ENCODE assay signal across 1 cellular context in genomic region chr14:32078794-32079663, GRCh38.
TF ChIP-seq lines count a peak whose summit lies in the region.

No MANE protein-coding gene starts in this region.

TF ChIP-seq in HepG2, 621 proteins besides CTCF, POLR2A, EP300 and RAD21 (continued from another document and continues in another):
- TF ChIP-seq NR0B2 (CRISPR knock-in tag; IDR thresholded peaks at IDR 0.05) = no peak
- TF ChIP-seq, protein P1, sequence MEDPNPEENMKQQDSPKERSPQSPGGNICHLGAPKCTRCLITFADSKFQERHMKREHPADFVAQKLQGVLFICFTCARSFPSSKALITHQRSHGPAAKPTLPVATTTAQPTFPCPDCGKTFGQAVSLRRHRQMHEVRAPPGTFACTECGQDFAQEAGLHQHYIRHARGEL (CRISPR knock-in tag; IDR thresholded peaks at IDR 0.05) = no peak
- TF ChIP-seq SRSF1 (optimal IDR thresholded peaks at IDR 0.05; ENCODE audit: low read depth, low read length) = no peak
- TF ChIP-seq HNRNPLL (IDR thresholded peaks at IDR 0.05; ENCODE audit: low read depth, low read length, poor library complexity, severe bottlenecking) = peak; percentile 63
- no peak for TF ChIP-seq ZNF143 (CRISPR knock-in tag; IDR thresholded peaks at IDR 0.05)
- no peak for TF ChIP-seq SPEN (CRISPR knock-in tag; IDR thresholded peaks at IDR 0.05; ENCODE audit: low read depth)
- peak; percentile 69 for TF ChIP-seq CREB1 (IDR thresholded peaks at IDR 0.05)
- no peak for TF ChIP-seq CREB1 (CRISPR knock-in tag; IDR thresholded peaks at IDR 0.05)
- no peak for TF ChIP-seq NFKB2 (CRISPR knock-in tag; IDR thresholded peaks at IDR 0.05; ENCODE audit: borderline replicate concordance)
- no peak for TF ChIP-seq TRAFD1 (CRISPR knock-in tag; IDR thresholded peaks at IDR 0.05; ENCODE audit: borderline replicate concordance)
- no peak for TF ChIP-seq HNF1B (CRISPR knock-in tag; IDR thresholded peaks at IDR 0.05)
- TF ChIP-seq, protein P2, sequence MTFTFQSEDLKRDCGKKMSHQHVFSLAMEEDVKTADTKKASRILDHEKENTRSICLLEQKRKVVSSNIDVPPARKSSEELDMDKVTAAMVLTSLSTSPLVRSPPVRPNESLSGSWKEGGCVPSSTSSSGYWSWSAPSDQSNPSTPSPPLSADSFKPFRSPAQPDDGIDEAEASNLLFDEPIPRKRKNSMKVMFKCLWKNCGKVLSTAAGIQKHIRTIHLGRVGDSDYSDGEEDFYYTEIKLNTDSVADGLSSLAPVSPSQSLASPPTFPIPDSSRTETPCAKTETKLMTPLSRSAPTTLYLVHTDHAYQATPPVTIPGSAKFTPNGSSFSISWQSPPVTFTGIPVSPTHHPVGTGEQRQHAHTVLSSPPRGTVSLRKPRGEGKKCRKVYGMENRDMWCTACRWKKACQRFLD (CRISPR knock-in tag; IDR thresholded peaks at IDR 0.05; ENCODE audit: borderline replicate concordance) = no peak
- peak; percentile 71 for TF ChIP-seq SOX5 (CRISPR knock-in tag; IDR thresholded peaks at IDR 0.05; ENCODE audit: borderline replicate concordance)
- TF ChIP-seq FLYWCH1 (CRISPR knock-in tag; IDR thresholded peaks at IDR 0.05) = no peak
- TF ChIP-seq ASH2L (IDR thresholded peaks at IDR 0.05; ENCODE audit: insufficient read length, low read depth, low read length) = peak; percentile 42
- TF ChIP-seq RXRA (CRISPR knock-in tag; IDR thresholded peaks at IDR 0.05) = no peak
- TF ChIP-seq, protein P3, sequence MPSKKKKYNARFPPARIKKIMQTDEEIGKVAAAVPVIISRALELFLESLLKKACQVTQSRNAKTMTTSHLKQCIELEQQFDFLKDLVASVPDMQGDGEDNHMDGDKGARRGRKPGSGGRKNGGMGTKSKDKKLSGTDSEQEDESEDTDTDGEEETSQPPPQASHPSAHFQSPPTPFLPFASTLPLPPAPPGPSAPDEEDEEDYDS (CRISPR knock-in tag; IDR thresholded peaks at IDR 0.05) = no peak; the same call in 1 of the 2 replicates
- TF ChIP-seq ZNF17 (CRISPR knock-in tag; IDR thresholded peaks at IDR 0.05) = no peak
- no peak for TF ChIP-seq ZNF10 (CRISPR knock-in tag; IDR thresholded peaks at IDR 0.05; ENCODE audit: borderline replicate concordance, low read depth)
- no peak for TF ChIP-seq IRX3 (CRISPR knock-in tag; IDR thresholded peaks at IDR 0.05; ENCODE audit: borderline replicate concordance, low read depth)
- TF ChIP-seq ZNF777 (CRISPR knock-in tag; IDR thresholded peaks at IDR 0.05) = no peak
- 0 out of 2 replicates have a peak, but pooled peaks have one; percentile 47 for TF ChIP-seq ZSCAN20 (CRISPR knock-in tag; IDR thresholded peaks at IDR 0.05; ENCODE audit: borderline replicate concordance)
- no peak for TF ChIP-seq ZNF230 (CRISPR knock-in tag; IDR thresholded peaks at IDR 0.05)
- no peak for TF ChIP-seq ZC3H13 (CRISPR knock-in tag; IDR thresholded peaks at IDR 0.05)
- TF ChIP-seq CBX2 (IDR thresholded peaks at IDR 0.05; ENCODE audit: low read depth, low read length) = no peak
- no peak for TF ChIP-seq CBX2 (CRISPR knock-in tag; IDR thresholded peaks at IDR 0.05; ENCODE audit: low read depth)
- no peak; the same call in 1 of the 2 replicates for TF ChIP-seq NAIF1 (CRISPR knock-in tag; IDR thresholded peaks at IDR 0.05; ENCODE audit: borderline replicate concordance)
- no peak for TF ChIP-seq ZIK1 (CRISPR knock-in tag; IDR thresholded peaks at IDR 0.05; ENCODE audit: borderline replicate concordance, low read depth)
- no peak for TF ChIP-seq NFAT5 (CRISPR knock-in tag; IDR thresholded peaks at IDR 0.05)
- TF ChIP-seq THAP8 (CRISPR knock-in tag; IDR thresholded peaks at IDR 0.05; ENCODE audit: borderline replicate concordance) = no peak
- no peak for TF ChIP-seq YEATS2 (CRISPR knock-in tag; IDR thresholded peaks at IDR 0.05; ENCODE audit: borderline replicate concordance)
- TF ChIP-seq, protein P4, sequence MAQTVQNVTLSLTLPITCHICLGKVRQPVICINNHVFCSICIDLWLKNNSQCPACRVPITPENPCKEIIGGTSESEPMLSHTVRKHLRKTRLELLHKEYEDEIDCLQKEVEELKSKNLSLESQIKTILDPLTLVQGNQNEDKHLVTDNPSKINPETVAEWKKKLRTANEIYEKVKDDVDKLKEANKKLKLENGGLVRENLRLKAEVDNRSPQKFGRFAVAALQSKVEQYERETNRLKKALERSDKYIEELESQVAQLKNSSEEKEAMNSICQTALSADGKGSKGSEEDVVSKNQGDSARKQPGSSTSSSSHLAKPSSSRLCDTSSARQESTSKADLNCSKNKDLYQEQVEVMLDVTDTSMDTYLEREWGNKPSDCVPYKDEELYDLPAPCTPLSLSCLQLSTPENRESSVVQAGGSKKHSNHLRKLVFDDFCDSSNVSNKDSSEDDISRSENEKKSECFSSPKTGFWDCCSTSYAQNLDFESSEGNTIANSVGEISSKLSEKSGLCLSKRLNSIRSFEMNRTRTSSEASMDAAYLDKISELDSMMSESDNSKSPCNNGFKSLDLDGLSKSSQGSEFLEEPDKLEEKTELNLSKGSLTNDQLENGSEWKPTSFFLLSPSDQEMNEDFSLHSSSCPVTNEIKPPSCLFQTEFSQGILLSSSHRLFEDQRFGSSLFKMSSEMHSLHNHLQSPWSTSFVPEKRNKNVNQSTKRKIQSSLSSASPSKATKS (CRISPR knock-in tag; IDR thresholded peaks at IDR 0.05) = no peak
- peak; percentile 27; the same call in 1 of the 2 replicates for TF ChIP-seq DMAP1 (CRISPR knock-in tag; IDR thresholded peaks at IDR 0.05)
- TF ChIP-seq KDM2A (CRISPR knock-in tag; IDR thresholded peaks at IDR 0.05; ENCODE audit: borderline replicate concordance, low read depth) = no peak
- TF ChIP-seq SETDB1 (CRISPR knock-in tag; IDR thresholded peaks at IDR 0.05; ENCODE audit: borderline replicate concordance) = no peak
- no peak for TF ChIP-seq ZNF616 (CRISPR knock-in tag; IDR thresholded peaks at IDR 0.05; ENCODE audit: low read depth)
- TF ChIP-seq, protein P5, sequence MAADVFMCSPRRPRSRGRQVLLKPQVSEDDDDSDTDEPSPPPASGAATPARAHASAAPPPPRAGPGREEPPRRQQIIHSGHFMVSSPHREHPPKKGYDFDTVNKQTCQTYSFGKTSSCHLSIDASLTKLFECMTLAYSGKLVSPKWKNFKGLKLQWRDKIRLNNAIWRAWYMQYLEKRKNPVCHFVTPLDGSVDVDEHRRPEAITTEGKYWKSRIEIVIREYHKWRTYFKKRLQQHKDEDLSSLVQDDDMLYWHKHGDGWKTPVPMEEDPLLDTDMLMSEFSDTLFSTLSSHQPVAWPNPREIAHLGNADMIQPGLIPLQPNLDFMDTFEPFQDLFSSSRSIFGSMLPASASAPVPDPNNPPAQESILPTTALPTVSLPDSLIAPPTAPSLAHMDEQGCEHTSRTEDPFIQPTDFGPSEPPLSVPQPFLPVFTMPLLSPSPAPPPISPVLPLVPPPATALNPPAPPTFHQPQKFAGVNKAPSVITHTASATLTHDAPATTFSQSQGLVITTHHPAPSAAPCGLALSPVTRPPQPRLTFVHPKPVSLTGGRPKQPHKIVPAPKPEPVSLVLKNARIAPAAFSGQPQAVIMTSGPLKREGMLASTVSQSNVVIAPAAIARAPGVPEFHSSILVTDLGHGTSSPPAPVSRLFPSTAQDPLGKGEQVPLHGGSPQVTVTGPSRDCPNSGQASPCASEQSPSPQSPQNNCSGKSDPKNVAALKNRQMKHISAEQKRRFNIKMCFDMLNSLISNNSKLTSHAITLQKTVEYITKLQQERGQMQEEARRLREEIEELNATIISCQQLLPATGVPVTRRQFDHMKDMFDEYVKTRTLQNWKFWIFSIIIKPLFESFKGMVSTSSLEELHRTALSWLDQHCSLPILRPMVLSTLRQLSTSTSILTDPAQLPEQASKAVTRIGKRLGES (CRISPR knock-in tag; IDR thresholded peaks at IDR 0.05; ENCODE audit: borderline replicate concordance) = 0 out of 2 replicates have a peak, but pooled peaks have one; percentile 27
- TF ChIP-seq FOXC1 (CRISPR knock-in tag; IDR thresholded peaks at IDR 0.05; ENCODE audit: borderline replicate concordance) = no peak
- TF ChIP-seq ZNF33B (CRISPR knock-in tag; IDR thresholded peaks at IDR 0.05) = no peak
- no peak for TF ChIP-seq SATB2 (CRISPR knock-in tag; IDR thresholded peaks at IDR 0.05)
- no peak for TF ChIP-seq ZNF552 (CRISPR knock-in tag; IDR thresholded peaks at IDR 0.05; ENCODE audit: borderline replicate concordance)
- TF ChIP-seq ZNF121 (CRISPR knock-in tag; IDR thresholded peaks at IDR 0.05) = no peak
- TF ChIP-seq ZNF350 (CRISPR knock-in tag; IDR thresholded peaks at IDR 0.05; ENCODE audit: borderline replicate concordance, low read depth) = no peak
- no peak for TF ChIP-seq CAMTA2 (CRISPR knock-in tag; IDR thresholded peaks at IDR 0.05; ENCODE audit: borderline replicate concordance)
- no peak for TF ChIP-seq ZFP36 (IDR thresholded peaks at IDR 0.05; ENCODE audit: borderline replicate concordance, low read depth, low read length, partially characterized antibody)
- no peak for TF ChIP-seq NFE2L2 (IDR thresholded peaks at IDR 0.05; ENCODE audit: low read length)
- TF ChIP-seq JUND (CRISPR knock-in tag; IDR thresholded peaks at IDR 0.05) = no peak
- no peak for TF ChIP-seq ZNF878 (CRISPR knock-in tag; IDR thresholded peaks at IDR 0.05)
- no peak for TF ChIP-seq DPF2 (CRISPR knock-in tag; IDR thresholded peaks at IDR 0.05; ENCODE audit: borderline replicate concordance, low read depth)
- no peak for TF ChIP-seq ZNF160 (CRISPR knock-in tag; IDR thresholded peaks at IDR 0.05)
- no peak for TF ChIP-seq STAT5B (CRISPR knock-in tag; IDR thresholded peaks at IDR 0.05)
- TF ChIP-seq ZSCAN9 (CRISPR knock-in tag; IDR thresholded peaks at IDR 0.05; ENCODE audit: borderline replicate concordance) = no peak
- TF ChIP-seq ARNTL (CRISPR knock-in tag; IDR thresholded peaks at IDR 0.05) = no peak
- no peak for TF ChIP-seq ZNF7 (CRISPR knock-in tag; IDR thresholded peaks at IDR 0.05)
- no peak for TF ChIP-seq PHF21A (CRISPR knock-in tag; IDR thresholded peaks at IDR 0.05)
